Comparison of ENCODE assay signal across 17 cellular contexts in genomic region chr1:46368781-46369180, GRCh38. TPM values are rescaled to one million over a fixed set of nuclear protein-coding genes. Genes with fewer than 3 reads are reported as not detected.
DNase-seq lines count a peak whose midpoint lies in the region; FAIRE-seq and TF ChIP-seq lines count a peak whose summit lies in the region.
"Had no signal": no experiment of that assay in that cellular context is flagged by ENCODE, and none has a peak within 500 bp of the region (broad histone marks: within the 10 kb centered on the region; RNA-seq: fewer than 3 reads in every experiment).

No MANE protein-coding gene starts in this region.

- TF ChIP-seq CTCF in parathyroid adenoma (IDR thresholded peaks at IDR 0.05) (no peak), vagina (IDR thresholded peaks at IDR 0.05) (no peak), esophagus muscularis mucosa (IDR thresholded peaks at IDR 0.05) (no peak)

- H3K9me3 ChIP-seq in parathyroid adenoma (ENCODE audit: control insufficient read depth, low read length) (no peaks in the 10 kb centered on the region), vagina (no peaks in the 10 kb centered on the region), esophagus muscularis mucosa (no peaks in the 10 kb centered on the region)

- DNase-seq in ACHN, result peak; percentile 13
- peak; percentile 50 for DNase-seq in NCI-H82 treated with DMSO at 0.1 percent for 48 hours (lab: John Stamatoyannopoulos, UW; ENCODE audit: unreplicated experiment)
- DNase-seq in kidney tubule cell (ENCODE audit: low spot score), result peak; percentile 34
- no peak for DNase-seq in vagina (ENCODE audit: extremely low spot score in 2 of 2)
- DNase-seq in frontal cortex (ENCODE audit: low spot score in 2 of 2), result no peak
- no peak for DNase-seq in esophagus muscularis mucosa (ENCODE audit: extremely low spot score)
- no peak for DNase-seq in AML-193 (lab: John Stamatoyannopoulos, UW)
- DNase-seq: CD4-positive, alpha-beta memory T cell; DMS79 treated with DMSO at 0.1 percent for 48 hours; NCI-H1105 treated with DMSO at 0.1 percent for 48 hours; NCI-H1694; NCI-H2081 treated with DMSO at 0.1 percent for 48 hours; SHP77 had no signal

- 93% methylated on average over 2 of the region's 2 CpGs for WGBS in esophagus muscularis mucosa

- TF ChIP-seq EP300 in esophagus muscularis mucosa (IDR thresholded peaks at IDR 0.05), result no peak

- H3K4me1 ChIP-seq in parathyroid adenoma (peaks cover 2% of the 10 kb centered on the region), vagina (no peaks in the 10 kb centered on the region), esophagus muscularis mucosa (no peaks in the 10 kb centered on the region)

- TF ChIP-seq POLR2A in vagina (IDR thresholded peaks at IDR 0.05) (no peak), esophagus muscularis mucosa (IDR thresholded peaks at IDR 0.05; ENCODE audit: low read depth) (no peak)

- H3K4me2 ChIP-seq in parathyroid adenoma (ENCODE audit: low read length), result no peak overlapping the region

- intact Hi-C loops in vagina (cut with DNase I) (no loop called here), esophagus muscularis mucosa (cut with DNase I) (no loop called here)

- no peak for FAIRE-seq in frontal cortex (lab: Jason Lieb, UNC)
- FAIRE-seq: H54, K562 had no signal

- no peak overlapping the region for H3K4me3 ChIP-seq in parathyroid adenoma (ENCODE audit: low read depth, low read length)
- H3K4me3 ChIP-seq in vagina, result no peak overlapping the region
- no peak overlapping the region for H3K4me3 ChIP-seq in esophagus muscularis mucosa
- H3K4me3 ChIP-seq: K562 had no signal

- no peak overlapping the region for H3K9ac ChIP-seq in parathyroid adenoma

- no peaks in the 10 kb centered on the region for H3K79me2 ChIP-seq in parathyroid adenoma

- in situ Hi-C loops in ACHN (cut with HindIII; ENCODE audit: low pct_ligation_motif_present, low pct_unique_long_range_greater_than_20kb, low sequenced_read_pairs), result no loop called here

- H3K36me3 ChIP-seq in parathyroid adenoma (ENCODE audit: control insufficient read depth, insufficient read depth, low read length), result no peaks in the 10 kb centered on the region
- peaks cover 0 to 32% of the 10 kb centered on the region in 2 donors for H3K36me3 ChIP-seq in vagina
- H3K36me3 ChIP-seq in esophagus muscularis mucosa, result peaks cover 7 to 52% (median 37%) of the 10 kb centered on the region in 4 donors

- H3K27ac ChIP-seq in parathyroid adenoma (peak overlapping the region; percentile 4), vagina (no peak overlapping the region), esophagus muscularis mucosa (replicated peaks in 1 of 4) (no peak overlapping the region)
- H3K27ac ChIP-seq: 22Rv1 had no signal

- H2AFZ ChIP-seq in parathyroid adenoma, result no peak overlapping the region

- H3K27me3 ChIP-seq in parathyroid adenoma (ENCODE audit: control insufficient read depth, insufficient read depth, low read length), result no peaks in the 10 kb centered on the region
- no peaks in the 10 kb centered on the region for H3K27me3 ChIP-seq in vagina
- no peaks in the 10 kb centered on the region for H3K27me3 ChIP-seq in esophagus muscularis mucosa

RNA-seq across cellular contexts. Expression of gene FAAH, which starts 25.3 kb away (rescaled TPM):
- total RNA-seq in vagina (38.1 TPM), frontal cortex (19.6 TPM), esophagus muscularis mucosa (10 to 100 TPM in 1 of 4 donors, 1 to 10 TPM in 3; 3.7 to 10.6 (median 8.4) TPM)

RNA-seq across cellular contexts. Expression of gene NSUN4, which starts 28.2 kb away (rescaled TPM):
- 21.4 TPM for total RNA-seq in vagina
- total RNA-seq in frontal cortex, result 7.7 TPM
- 10 to 100 TPM; 14.5 to 20.7 (median 16.2) TPM for total RNA-seq in esophagus muscularis mucosa

Comparison
In these comparisons a context has a peak if more than half of its experiments do, and no peak if none do; other contexts are left out.
1. DNase-seq: peak in ACHN (single experiment), NCI-H82 treated with DMSO at 0.1 percent for 48 hours (single experiment) and kidney tubule cell (single experiment); none in vagina (0 of 2), frontal cortex (0 of 2), esophagus muscularis mucosa (single experiment) and AML-193 (0 of 2).